9 cellular contexts compared by ENCODE assay signal in the genomic region with DNA sequence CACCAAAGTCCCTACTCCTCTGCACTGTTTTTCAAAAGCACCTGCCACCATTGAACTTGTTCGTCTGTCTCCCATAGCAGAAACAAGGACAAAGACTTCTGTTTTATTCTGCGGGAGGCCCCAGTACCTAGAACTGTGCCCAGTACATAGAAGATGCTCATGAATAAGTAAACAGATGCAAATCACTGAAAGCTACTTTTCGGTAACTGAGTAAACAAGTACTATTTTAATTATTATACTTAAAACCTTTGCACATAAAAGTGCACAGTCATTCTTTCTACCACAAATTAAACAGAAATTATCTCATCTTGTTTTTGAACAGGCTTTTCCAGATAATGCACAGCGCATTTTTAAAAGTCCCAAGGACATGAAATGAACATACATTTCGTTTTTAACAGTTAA. TPM values are rescaled to one million over a fixed set of nuclear protein-coding genes. Genes with fewer than 3 reads are reported as not detected.
A peak's percentile ranks its signal among the peaks of the same experiment; 100 is the strongest.
DNase-seq lines count a peak whose midpoint lies in the region; ATAC-seq, FAIRE-seq and TF ChIP-seq lines count a peak whose summit lies in the region.
"Had no signal": no experiment of that assay in that cellular context is flagged by ENCODE, and none has a peak within 500 bp of the region (broad histone marks: within the 10 kb centered on the region; RNA-seq: fewer than 3 reads in every experiment).

No MANE protein-coding gene starts in this region.

- H3K4me1 Mint-ChIP-seq in T-helper 1 cell treated with Interleukin-12 subunit alpha and Interleukin-12 subunit beta and Interleukin-4 antibody, amounts not matched to agents 30 μg/mL and 1 μg/mL, for 36 hours (ENCODE audit: low read depth) = peaks cover 36% of the 10 kb centered on the region

- FAIRE-seq in endothelial cell of umbilical vein (lab: Jason Lieb, UNC) = no peak

- H3K27ac Mint-ChIP-seq in T-helper 1 cell treated with Interleukin-12 subunit alpha and Interleukin-12 subunit beta and Interleukin-4 antibody, amounts not matched to agents 30 μg/mL and 1 μg/mL, for 36 hours = peak overlapping the region; percentile 99

- intact Hi-C loops in endothelial cell of umbilical vein (cut with micrococcal nuclease) = no loop called here

- no peak for ATAC-seq in GM21526 (IDR thresholded peaks at IDR 0.05; ENCODE audit: low FRiP score, unreplicated experiment)
- ATAC-seq: esophagus mucosa had no signal

- no peaks in the 10 kb centered on the region for H3K9me1 ChIP-seq in endothelial cell of umbilical vein (replicated peaks; ENCODE audit: control insufficient read depth, extremely low read depth, insufficient read depth, low read length)

- no peaks in the 10 kb centered on the region for H3K27me3 ChIP-seq in endothelial cell of umbilical vein (ENCODE audit: control insufficient read depth in 2 of 2, insufficient read depth in 2 of 2, low read length in 2 of 2)

- H3K27me3 Mint-ChIP-seq in T-helper 1 cell treated with Interleukin-12 subunit alpha and Interleukin-12 subunit beta and Interleukin-4 antibody, amounts not matched to agents 30 μg/mL and 1 μg/mL, for 36 hours (ENCODE audit: low read depth) = no peaks in the 10 kb centered on the region

- H3K36me3 Mint-ChIP-seq in T-helper 1 cell treated with Interleukin-12 subunit alpha and Interleukin-12 subunit beta and Interleukin-4 antibody, amounts not matched to agents 30 μg/mL and 1 μg/mL, for 36 hours (ENCODE audit: low read depth) = peaks cover 28% of the 10 kb centered on the region

- TF ChIP-seq POLR2A in endothelial cell of umbilical vein (IDR thresholded peaks at IDR 0.05; ENCODE audit: low read depth, low read length) = no peak

- no peaks in the 10 kb centered on the region for H3K4me1 ChIP-seq in HEK293 (ENCODE audit: control insufficient read depth, insufficient read depth, low read length)
- H3K4me1 ChIP-seq in endothelial cell of umbilical vein (ENCODE audit: control insufficient read depth, extremely low read depth, insufficient read depth, low read length) = peaks cover 33% of the 10 kb centered on the region

- H3K4me3 Mint-ChIP-seq in T-helper 1 cell treated with Interleukin-12 subunit alpha and Interleukin-12 subunit beta and Interleukin-4 antibody, amounts not matched to agents 30 μg/mL and 1 μg/mL, for 36 hours = peak overlapping the region; percentile 98

- H3K9me3 ChIP-seq in HEK293 (ENCODE audit: control insufficient read depth, insufficient read depth, low read depth, low read length) = no peaks in the 10 kb centered on the region
- no peaks in the 10 kb centered on the region for H3K9me3 ChIP-seq in endothelial cell of umbilical vein (replicated peaks; ENCODE audit: control insufficient read depth, insufficient read depth, low read length)

- H3K79me2 ChIP-seq in endothelial cell of umbilical vein (ENCODE audit: control insufficient read depth, insufficient read depth, low read length) = peaks cover 85% of the 10 kb centered on the region

- H4K20me1 ChIP-seq in endothelial cell of umbilical vein (replicated peaks; ENCODE audit: control insufficient read depth, extremely low read depth, insufficient read depth, low read length) = peaks cover 8% of the 10 kb centered on the region

- no peaks in the 10 kb centered on the region for H3K9me3 Mint-ChIP-seq in T-helper 1 cell treated with Interleukin-12 subunit alpha and Interleukin-12 subunit beta and Interleukin-4 antibody, amounts not matched to agents 30 μg/mL and 1 μg/mL, for 36 hours

- H3K36me3 ChIP-seq in HEK293 (ENCODE audit: control insufficient read depth in 2 of 2, insufficient read depth in 1 of 2, low read length in 2 of 2) = peaks cover 0 to 27% of the 10 kb centered on the region in 2 experiments; a peak in 1 of 3 replicates
- no peaks in the 10 kb centered on the region for H3K36me3 ChIP-seq in endothelial cell of umbilical vein (ENCODE audit: control insufficient read depth in 2 of 2, extremely low read depth in 1 of 2, insufficient read depth in 2 of 2, low read length in 2 of 2)

- POLR2A ChIA-PET in HEK293 (lab: Yijun Ruan, JAX) = no interaction called here
- POLR2A ChIA-PET in endothelial cell of umbilical vein (lab: Charles Lee) = interaction anchor here (1.1 kb wide), 1 partner anchor 59 kb away, joined by 3 read pairs; the partner anchor contains the start of gene PHLDA2

- dilution Hi-C loops in endothelial cell of umbilical vein (cut with MboI; ENCODE audit: extremely low pct_ligation_motif_present, low sequenced_read_pairs) = no loop called here

- no peak overlapping the region for H3K27ac ChIP-seq in HEK293 (ENCODE audit: extremely low read depth, low read depth, low read length)
- peak overlapping the region; percentile 52 for H3K27ac ChIP-seq in endothelial cell of umbilical vein (ENCODE audit: insufficient read depth, low read depth, low read length)

- TF ChIP-seq CTCF in HEK293 (tag by site-specific recombination; IDR thresholded peaks at IDR 0.05) = no peak
- no peak for TF ChIP-seq CTCF in endothelial cell of umbilical vein (IDR thresholded peaks at IDR 0.05; ENCODE audit: extremely low read depth in 1 of 2, insufficient read depth in 1 of 2, low read depth in 1 of 2, low read length in 2 of 2)
- no peak for TF ChIP-seq CTCF in retinal pigment epithelial cell (conservative IDR thresholded peaks at IDR 0.05; ENCODE audit: low read depth, low read length)

- CTCF ChIA-PET in HEK293 (lab: Yijun Ruan, JAX) = interaction anchor here (2.2 kb wide), 1 partner anchor 13 kb away, joined by 17 read pairs; no protein-coding TSS in a partner anchor
- CTCF ChIA-PET in endothelial cell of umbilical vein (lab: Charles Lee) = interaction anchor here (1.0 kb wide), 2 partner anchors 13 to 33 kb away, joined by 3 read pairs; no protein-coding TSS in a partner anchor

- H3K4me2 ChIP-seq in endothelial cell of umbilical vein (ENCODE audit: insufficient read depth, low read length) = peak overlapping the region; percentile 95

- H3K9ac ChIP-seq in endothelial cell of umbilical vein (replicated peaks; ENCODE audit: extremely low read depth, insufficient read depth, low read length) = peak overlapping the region; percentile 40

- BruUV-seq in endothelial cell of umbilical vein (replicated peaks; lab: Mats Ljungman, UMichigan) = no TSS peak

- no peak overlapping the region for H2AFZ ChIP-seq in endothelial cell of umbilical vein (ENCODE audit: low read depth, low read length)

- H3K4me3 ChIP-seq in HEK293 (ENCODE audit: low read depth, low read length) (peak overlapping the region; percentile 4; the same call in 1 of the 2 replicates), endothelial cell of umbilical vein (replicated peaks in 1 of 3; ENCODE audit: insufficient read depth in 1 of 3, low read depth in 1 of 3, low read length in 3 of 3) (peak overlapping the region in 2 of 3 experiments; percentile 2 to 95), retinal pigment epithelial cell (ENCODE audit: low read length) (peak overlapping the region; percentile 92)

- DNase-seq in endothelial cell of umbilical vein (ENCODE audit: low read depth, low spot score) (peak; percentile 50), retinal pigment epithelial cell (ENCODE audit: low read depth) (no peak), DMS 273 treated with DMSO at 0.1 percent for 48 hours (lab: John Stamatoyannopoulos, UW) (no peak), mesenteric fat pad (ENCODE audit: low spot score) (no peak), putamen (ENCODE audit: low spot score) (no peak)

TF ChIP-seq in HEK293, 187 proteins besides CTCF, POLR2A, EP300 and RAD21 (continues in another document):
- TF ChIP-seq ZEB2 (tag by site-specific recombination; IDR thresholded peaks at IDR 0.05) = no peak
- TF ChIP-seq SP7 (tag by site-specific recombination; IDR thresholded peaks at IDR 0.05) = no peak
- no peak for TF ChIP-seq ZNF529 (tag by site-specific recombination; IDR thresholded peaks at IDR 0.05; ENCODE audit: insufficient replicate concordance)
- no peak for TF ChIP-seq GFI1B (tag by site-specific recombination; IDR thresholded peaks at IDR 0.05)
- TF ChIP-seq ZNF121 (tag by site-specific recombination; IDR thresholded peaks at IDR 0.05) = no peak
- TF ChIP-seq ZNF629 (tag by site-specific recombination; IDR thresholded peaks at IDR 0.05) = no peak

TF ChIP-seq in endothelial cell of umbilical vein, 7 proteins besides CTCF, POLR2A, EP300 and RAD21:
- TF ChIP-seq FOS (IDR thresholded peaks at IDR 0.05; ENCODE audit: borderline replicate concordance, insufficient read depth, low read length) (no peak), MYC (IDR thresholded peaks at IDR 0.05; ENCODE audit: low read depth, low read length) (no peak), EZH2 (IDR thresholded peaks at IDR 0.05; ENCODE audit: borderline replicate concordance, low read depth, low read length, severe bottlenecking) (no peak), GATA2 (IDR thresholded peaks at IDR 0.05; ENCODE audit: insufficient read depth, insufficient read length, low read depth, low read length) (no peak), MAX (IDR thresholded peaks at IDR 0.05; ENCODE audit: insufficient read depth, insufficient read length) (no peak), POLR2AphosphoS5 (IDR thresholded peaks at IDR 0.05; ENCODE audit: insufficient read depth, low read depth, low read length) (no peak), JUN (IDR thresholded peaks at IDR 0.05; ENCODE audit: borderline replicate concordance, insufficient read depth, insufficient read length, low read depth) (no peak)

RNA-seq across cellular contexts. Expression of gene NAP1L4, which starts 3.8 kb away (rescaled TPM):
- total RNA-seq in endothelial cell of umbilical vein = 173 and 177 TPM in 2 replicates
- 68.0 and 100.0 TPM in 2 replicates for polyA plus RNA-seq in endothelial cell of umbilical vein
- polyA plus RNA-seq in endothelial cell of umbilical vein (2011; cell fraction: cytosol; rRNA removed) = 112 and 117 TPM in 2 replicates
- polyA plus RNA-seq in endothelial cell of umbilical vein (2011; cell fraction: nucleus; rRNA removed) = 169 and 178 TPM in 2 replicates
- polyA plus RNA-seq in endothelial cell of umbilical vein (2012) = 140 and 147 TPM in 2 replicates
- polyA minus RNA-seq in endothelial cell of umbilical vein = 71.5 and 73.7 TPM in 2 replicates
- polyA minus RNA-seq in endothelial cell of umbilical vein (2011; cell fraction: cytosol; rRNA and poly(A)+ RNA removed) = 52.2 TPM
- 75.3 and 108 TPM in 2 replicates for polyA minus RNA-seq in endothelial cell of umbilical vein (2011; cell fraction: nucleus; rRNA and poly(A)+ RNA removed)
- total RNA-seq in mesenteric fat pad = 96.1 TPM

RNA-seq across cellular contexts. Expression of gene PHLDA2, which starts 59.1 kb away (rescaled TPM):
- total RNA-seq in endothelial cell of umbilical vein (44.5 and 51.5 TPM in 2 replicates), mesenteric fat pad (6.8 TPM)
- 38.5 and 45.6 TPM in 2 replicates for polyA plus RNA-seq in endothelial cell of umbilical vein
- polyA plus RNA-seq in endothelial cell of umbilical vein (2011; cell fraction: cytosol; rRNA removed) = 20.7 and 42.6 TPM in 2 replicates
- 9.4 and 13.0 TPM in 2 replicates for polyA plus RNA-seq in endothelial cell of umbilical vein (2011; cell fraction: nucleus; rRNA removed)
- polyA plus RNA-seq in endothelial cell of umbilical vein (2012) = 36.8 and 57.9 TPM in 2 replicates
- 3.8 and 5.2 TPM in 2 replicates for polyA minus RNA-seq in endothelial cell of umbilical vein
- 76.2 TPM for polyA minus RNA-seq in endothelial cell of umbilical vein (2011; cell fraction: cytosol; rRNA and poly(A)+ RNA removed)
- 4.0 and 13.1 TPM in 2 replicates for polyA minus RNA-seq in endothelial cell of umbilical vein (2011; cell fraction: nucleus; rRNA and poly(A)+ RNA removed)

Comparison
In these comparisons a context has a peak if more than half of its experiments do, and no peak if none do; other contexts are left out.
1. H3K4me3 ChIP-seq: peak in every context shown above with its lines; median percentile 92 in retinal pigment epithelial cell; 48 in endothelial cell of umbilical vein; 4 in HEK293.